In genomic region chr9:129576546-129577543, GRCh38 we compare ENCODE assay signal across 1 cellular context.
TF ChIP-seq lines count a peak whose summit lies in the region.

No MANE protein-coding gene starts in this region.

TF ChIP-seq in K562, 482 proteins besides CTCF, POLR2A, EP300 and RAD21:
- TF ChIP-seq, protein P1, sequence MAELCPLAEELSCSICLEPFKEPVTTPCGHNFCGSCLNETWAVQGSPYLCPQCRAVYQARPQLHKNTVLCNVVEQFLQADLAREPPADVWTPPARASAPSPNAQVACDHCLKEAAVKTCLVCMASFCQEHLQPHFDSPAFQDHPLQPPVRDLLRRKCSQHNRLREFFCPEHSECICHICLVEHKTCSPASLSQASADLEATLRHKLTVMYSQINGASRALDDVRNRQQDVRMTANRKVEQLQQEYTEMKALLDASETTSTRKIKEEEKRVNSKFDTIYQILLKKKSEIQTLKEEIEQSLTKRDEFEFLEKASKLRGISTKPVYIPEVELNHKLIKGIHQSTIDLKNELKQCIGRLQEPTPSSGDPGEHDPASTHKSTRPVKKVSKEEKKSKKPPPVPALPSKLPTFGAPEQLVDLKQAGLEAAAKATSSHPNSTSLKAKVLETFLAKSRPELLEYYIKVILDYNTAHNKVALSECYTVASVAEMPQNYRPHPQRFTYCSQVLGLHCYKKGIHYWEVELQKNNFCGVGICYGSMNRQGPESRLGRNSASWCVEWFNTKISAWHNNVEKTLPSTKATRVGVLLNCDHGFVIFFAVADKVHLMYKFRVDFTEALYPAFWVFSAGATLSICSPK (IDR thresholded peaks at IDR 0.05; ENCODE audit: borderline replicate concordance) = no peak
- TF ChIP-seq CHD2 (IDR thresholded peaks at IDR 0.05; ENCODE audit: low read depth, low read length) (no peak), GTF2A2 (tag; IDR thresholded peaks at IDR 0.05) (no peak), KDM1A (IDR thresholded peaks at IDR 0.05) (0 out of 4 replicates have a peak, but pooled peaks of 1 of the 2 experiments have one; percentile 29), ZC3H8 (IDR thresholded peaks at IDR 0.05) (no peak), MAFK (IDR thresholded peaks at IDR 0.05; ENCODE audit: low read length) (no peak), BCOR (IDR thresholded peaks at IDR 0.05) (peak; percentile 49; the same call in 1 of the 2 replicates), KDM4B (IDR thresholded peaks at IDR 0.05; ENCODE audit: borderline replicate concordance in 2 of 2, low read depth in 1 of 2) (no peak), ARID2 (IDR thresholded peaks at IDR 0.05) (no peak), FOXP4 (CRISPR knock-in tag; IDR thresholded peaks at IDR 0.05; ENCODE audit: borderline replicate concordance) (no peak), MEF2D (tag; conservative IDR thresholded peaks at IDR 0.05; ENCODE audit: low read depth) (no peak), ELF4 (CRISPR knock-in tag; IDR thresholded peaks at IDR 0.05) (no peak), BRCA1 (IDR thresholded peaks at IDR 0.05) (no peak), BRCA1 (CRISPR knock-in tag; IDR thresholded peaks at IDR 0.05) (no peak), PHTF2 (CRISPR knock-in tag; IDR thresholded peaks at IDR 0.05) (no peak), NUFIP1 (IDR thresholded peaks at IDR 0.05; ENCODE audit: partially characterized antibody) (no peak), POLR2G (IDR thresholded peaks at IDR 0.05; ENCODE audit: low read depth, low read length) (no peak)
- TF ChIP-seq, protein P2, sequence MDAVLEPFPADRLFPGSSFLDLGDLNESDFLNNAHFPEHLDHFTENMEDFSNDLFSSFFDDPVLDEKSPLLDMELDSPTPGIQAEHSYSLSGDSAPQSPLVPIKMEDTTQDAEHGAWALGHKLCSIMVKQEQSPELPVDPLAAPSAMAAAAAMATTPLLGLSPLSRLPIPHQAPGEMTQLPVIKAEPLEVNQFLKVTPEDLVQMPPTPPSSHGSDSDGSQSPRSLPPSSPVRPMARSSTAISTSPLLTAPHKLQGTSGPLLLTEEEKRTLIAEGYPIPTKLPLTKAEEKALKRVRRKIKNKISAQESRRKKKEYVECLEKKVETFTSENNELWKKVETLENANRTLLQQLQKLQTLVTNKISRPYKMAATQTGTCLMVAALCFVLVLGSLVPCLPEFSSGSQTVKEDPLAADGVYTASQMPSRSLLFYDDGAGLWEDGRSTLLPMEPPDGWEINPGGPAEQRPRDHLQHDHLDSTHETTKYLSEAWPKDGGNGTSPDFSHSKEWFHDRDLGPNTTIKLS (IDR thresholded peaks at IDR 0.05; ENCODE audit: borderline replicate concordance, low read depth) = no peak
